In the genomic region with DNA sequence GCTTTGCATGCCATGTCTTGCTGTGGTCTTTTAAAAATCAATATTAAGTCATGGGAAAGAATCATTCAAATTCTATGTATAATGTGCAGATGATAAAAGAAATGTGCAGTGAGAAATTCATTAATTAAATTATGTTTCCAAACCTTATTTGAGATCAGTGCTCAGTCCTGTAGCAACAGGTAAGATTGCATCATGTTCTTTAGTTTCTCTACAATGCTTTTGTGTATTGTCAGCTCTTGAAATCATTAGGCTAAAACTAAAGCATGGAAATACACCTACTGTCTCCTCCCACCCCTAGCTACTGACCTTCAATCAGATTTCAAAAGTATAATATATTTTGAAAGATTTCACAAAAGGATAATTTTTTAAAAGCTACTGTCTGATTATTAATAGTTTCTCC, we compare ENCODE assay signal across 6 cellular contexts.
"Had no signal": no experiment of that assay in that cellular context is flagged by ENCODE, and none has a peak within 500 bp of the region (broad histone marks: within the 10 kb centered on the region; RNA-seq: fewer than 3 reads in every experiment).

No MANE protein-coding gene starts in this region.

- H3K4me3 ChIP-seq: HAP-1, K562 had no signal

- H3K36me3 ChIP-seq: HAP-1 had no signal

- H3K4me1 ChIP-seq: HAP-1 had no signal

- H3K9me3 ChIP-seq: HAP-1 had no signal

- DNase-seq: H7, IMR-90, KG1 had no signal

- FAIRE-seq: HTR-8/SVneo, K562 had no signal
